In the genomic region with DNA sequence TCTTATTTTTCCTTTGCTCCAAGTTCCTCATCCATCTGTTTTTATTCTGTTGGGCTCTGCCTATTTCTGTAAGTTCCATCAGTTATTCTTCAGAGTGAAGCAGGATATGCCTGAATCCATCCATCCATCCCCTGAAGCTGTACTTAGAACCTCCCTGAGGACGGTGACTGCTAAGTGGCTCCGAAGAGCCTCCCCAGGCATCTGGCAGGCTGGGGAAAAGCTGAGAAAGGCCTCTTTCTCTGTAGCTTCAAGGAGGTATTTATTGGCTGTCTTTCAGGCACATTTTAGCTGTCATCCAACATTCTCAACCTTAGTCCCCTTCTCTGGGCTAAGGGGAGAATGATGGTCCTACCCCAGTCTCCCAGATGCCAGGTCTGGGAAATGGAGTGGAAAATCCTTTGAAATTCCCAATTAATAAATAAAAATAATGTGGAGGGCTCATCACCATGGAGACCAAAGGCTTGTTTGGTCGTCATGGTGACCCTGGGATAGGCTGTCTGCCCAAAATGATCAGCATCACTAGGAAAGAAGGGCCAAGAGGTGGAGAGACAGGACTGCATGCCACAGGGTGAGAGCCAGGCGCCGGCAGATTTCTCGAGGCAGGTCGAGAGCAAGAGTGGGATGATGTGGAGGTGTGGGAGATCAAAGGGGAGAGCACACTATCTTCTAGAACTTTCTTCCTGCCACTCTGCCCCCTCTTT, we compare ENCODE assay signal across 1 cellular context.
TF ChIP-seq lines count a peak whose summit lies in the region.

No MANE protein-coding gene starts in this region.

TF ChIP-seq in HepG2, 621 proteins besides CTCF, POLR2A, EP300 and RAD21 (continued from another document):
- TF ChIP-seq, protein P1, sequence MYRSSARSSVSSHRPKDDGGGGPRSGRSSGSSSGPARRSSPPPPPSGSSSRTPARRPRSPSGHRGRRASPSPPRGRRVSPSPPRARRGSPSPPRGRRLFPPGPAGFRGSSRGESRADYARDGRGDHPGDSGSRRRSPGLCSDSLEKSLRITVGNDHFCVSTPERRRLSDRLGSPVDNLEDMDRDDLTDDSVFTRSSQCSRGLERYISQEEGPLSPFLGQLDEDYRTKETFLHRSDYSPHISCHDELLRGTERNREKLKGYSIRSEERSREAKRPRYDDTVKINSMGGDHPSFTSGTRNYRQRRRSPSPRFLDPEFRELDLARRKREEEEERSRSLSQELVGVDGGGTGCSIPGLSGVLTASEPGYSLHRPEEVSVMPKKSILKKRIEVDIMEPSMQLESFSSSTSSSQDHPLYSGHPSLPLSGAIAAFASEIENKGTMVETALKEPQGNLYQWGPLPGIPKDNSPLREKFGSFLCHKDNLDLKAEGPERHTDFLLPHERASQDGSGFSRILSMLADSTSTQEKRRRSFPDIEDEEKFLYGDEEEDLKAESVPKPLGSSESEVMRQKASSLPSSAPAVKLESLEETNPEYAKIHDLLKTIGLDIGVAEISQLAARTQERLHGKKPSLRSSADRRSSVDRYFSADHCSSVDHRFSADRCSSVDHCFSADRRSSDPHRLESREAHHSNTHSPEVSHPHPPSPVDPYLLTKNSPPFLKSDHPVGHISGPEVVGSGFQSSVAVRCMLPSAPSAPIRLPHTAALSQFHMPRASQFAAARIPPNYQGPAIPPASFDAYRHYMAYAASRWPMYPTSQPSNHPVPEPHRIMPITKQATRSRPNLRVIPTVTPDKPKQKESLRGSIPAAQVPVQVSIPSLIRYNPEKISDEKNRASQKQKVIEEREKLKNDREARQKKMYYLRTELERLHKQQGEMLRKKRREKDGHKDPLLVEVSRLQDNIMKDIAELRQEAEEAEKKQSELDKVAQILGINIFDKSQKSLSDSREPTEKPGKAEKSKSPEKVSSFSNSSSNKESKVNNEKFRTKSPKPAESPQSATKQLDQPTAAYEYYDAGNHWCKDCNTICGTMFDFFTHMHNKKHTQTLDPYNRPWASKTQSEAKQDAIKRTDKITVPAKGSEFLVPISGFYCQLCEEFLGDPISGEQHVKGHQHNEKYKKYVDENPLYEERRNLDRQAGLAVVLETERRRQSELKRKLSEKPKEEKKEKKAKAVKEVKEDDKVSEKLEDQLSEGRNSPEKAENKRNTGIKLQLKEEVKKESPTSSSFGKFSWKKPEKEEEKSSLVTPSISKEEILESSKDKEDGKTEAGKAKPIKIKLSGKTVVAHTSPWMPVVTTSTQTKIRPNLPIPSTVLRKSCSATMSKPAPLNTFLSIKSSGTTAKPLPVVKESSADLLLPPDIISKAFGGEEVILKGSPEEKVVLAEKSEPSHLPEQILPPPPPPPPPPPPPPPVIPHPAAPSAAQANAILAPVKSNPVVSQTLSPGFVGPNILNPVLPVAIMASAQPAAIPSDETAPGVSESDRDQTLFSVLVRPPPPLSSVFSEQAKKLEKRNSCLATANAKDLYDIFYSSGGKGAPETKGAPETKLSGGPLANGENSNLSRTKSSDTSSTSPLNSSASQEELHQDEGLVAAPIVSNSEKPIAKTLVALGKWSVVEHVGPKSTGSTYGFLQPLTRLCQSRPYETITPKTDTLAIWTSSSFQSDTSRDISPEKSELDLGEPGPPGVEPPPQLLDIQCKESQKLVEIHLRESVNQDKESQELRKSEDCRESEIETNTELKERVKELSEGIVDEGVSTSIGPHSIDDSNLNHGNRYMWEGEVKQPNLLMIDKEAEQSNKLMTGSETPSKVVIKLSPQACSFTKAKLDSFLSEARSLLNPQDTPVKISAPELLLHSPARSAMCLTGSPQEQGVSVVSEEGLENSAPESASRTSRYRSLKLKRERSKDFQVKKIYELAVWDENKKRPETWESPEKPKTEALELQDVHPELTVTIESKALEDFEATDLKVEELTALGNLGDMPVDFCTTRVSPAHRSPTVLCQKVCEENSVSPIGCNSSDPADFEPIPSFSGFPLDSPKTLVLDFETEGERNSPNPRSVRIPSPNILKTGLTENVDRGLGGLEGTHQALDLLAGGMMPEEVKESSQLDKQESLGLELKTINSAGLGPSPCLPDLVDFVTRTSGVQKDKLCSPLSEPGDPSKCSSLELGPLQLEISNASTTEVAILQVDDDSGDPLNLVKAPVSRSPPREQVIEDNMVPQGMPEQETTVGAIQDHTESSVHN (CRISPR knock-in tag; IDR thresholded peaks at IDR 0.05), result no peak
- TF ChIP-seq, protein P2, sequence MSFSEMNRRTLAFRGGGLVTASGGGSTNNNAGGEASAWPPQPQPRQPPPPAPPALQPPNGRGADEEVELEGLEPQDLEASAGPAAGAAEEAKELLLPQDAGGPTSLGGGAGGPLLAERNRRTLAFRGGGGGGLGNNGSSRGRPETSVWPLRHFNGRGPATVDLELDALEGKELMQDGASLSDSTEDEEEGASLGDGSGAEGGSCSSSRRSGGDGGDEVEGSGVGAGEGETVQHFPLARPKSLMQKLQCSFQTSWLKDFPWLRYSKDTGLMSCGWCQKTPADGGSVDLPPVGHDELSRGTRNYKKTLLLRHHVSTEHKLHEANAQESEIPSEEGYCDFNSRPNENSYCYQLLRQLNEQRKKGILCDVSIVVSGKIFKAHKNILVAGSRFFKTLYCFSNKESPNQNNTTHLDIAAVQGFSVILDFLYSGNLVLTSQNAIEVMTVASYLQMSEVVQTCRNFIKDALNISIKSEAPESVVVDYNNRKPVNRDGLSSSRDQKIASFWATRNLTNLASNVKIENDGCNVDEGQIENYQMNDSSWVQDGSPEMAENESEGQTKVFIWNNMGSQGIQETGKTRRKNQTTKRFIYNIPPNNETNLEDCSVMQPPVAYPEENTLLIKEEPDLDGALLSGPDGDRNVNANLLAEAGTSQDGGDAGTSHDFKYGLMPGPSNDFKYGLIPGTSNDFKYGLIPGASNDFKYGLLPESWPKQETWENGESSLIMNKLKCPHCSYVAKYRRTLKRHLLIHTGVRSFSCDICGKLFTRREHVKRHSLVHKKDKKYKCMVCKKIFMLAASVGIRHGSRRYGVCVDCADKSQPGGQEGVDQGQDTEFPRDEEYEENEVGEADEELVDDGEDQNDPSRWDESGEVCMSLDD (CRISPR knock-in tag; IDR thresholded peaks at IDR 0.05; ENCODE audit: borderline replicate concordance), result no peak
- TF ChIP-seq, protein P3, sequence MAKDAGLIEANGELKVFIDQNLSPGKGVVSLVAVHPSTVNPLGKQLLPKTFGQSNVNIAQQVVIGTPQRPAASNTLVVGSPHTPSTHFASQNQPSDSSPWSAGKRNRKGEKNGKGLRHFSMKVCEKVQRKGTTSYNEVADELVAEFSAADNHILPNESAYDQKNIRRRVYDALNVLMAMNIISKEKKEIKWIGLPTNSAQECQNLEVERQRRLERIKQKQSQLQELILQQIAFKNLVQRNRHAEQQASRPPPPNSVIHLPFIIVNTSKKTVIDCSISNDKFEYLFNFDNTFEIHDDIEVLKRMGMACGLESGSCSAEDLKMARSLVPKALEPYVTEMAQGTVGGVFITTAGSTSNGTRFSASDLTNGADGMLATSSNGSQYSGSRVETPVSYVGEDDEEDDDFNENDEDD (CRISPR knock-in tag; IDR thresholded peaks at IDR 0.05; ENCODE audit: borderline replicate concordance), result no peak
- TF ChIP-seq SNAI1 (CRISPR knock-in tag; IDR thresholded peaks at IDR 0.05; ENCODE audit: borderline replicate concordance) (no peak), RFXAP (CRISPR knock-in tag; IDR thresholded peaks at IDR 0.05; ENCODE audit: borderline replicate concordance) (no peak), RBFOX2 (IDR thresholded peaks at IDR 0.05; ENCODE audit: low read depth, low read length) (no peak), ZNF501 (CRISPR knock-in tag; IDR thresholded peaks at IDR 0.05) (no peak), ATF4 (CRISPR knock-in tag; IDR thresholded peaks at IDR 0.05) (no peak)
- TF ChIP-seq, protein P4, sequence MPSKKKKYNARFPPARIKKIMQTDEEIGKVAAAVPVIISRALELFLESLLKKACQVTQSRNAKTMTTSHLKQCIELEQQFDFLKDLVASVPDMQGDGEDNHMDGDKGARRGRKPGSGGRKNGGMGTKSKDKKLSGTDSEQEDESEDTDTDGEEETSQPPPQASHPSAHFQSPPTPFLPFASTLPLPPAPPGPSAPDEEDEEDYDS (CRISPR knock-in tag; IDR thresholded peaks at IDR 0.05), result no peak
